2 cellular contexts compared by ENCODE assay signal in the genomic region with DNA sequence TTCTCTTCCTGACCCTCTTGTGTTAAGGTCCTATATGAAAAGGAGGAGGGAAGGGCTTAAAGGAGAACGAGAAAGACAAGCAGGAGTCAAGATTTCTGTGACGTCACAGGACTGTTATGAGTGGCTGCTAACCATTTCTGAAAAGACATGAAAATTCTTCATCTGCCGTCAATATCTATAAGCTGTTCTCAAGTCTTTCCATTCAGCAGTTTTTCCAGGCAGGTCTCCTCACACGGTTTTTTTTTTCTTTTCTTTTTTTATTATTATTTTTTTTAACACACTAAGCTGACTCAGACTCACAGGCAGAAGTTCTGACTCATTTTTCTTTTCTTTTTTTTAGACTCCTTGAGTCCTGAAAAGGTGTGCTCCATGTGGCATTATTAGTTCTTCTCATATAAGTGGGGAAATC.
TF ChIP-seq lines count a peak whose summit lies in the region.

No MANE protein-coding gene starts in this region.

TF ChIP-seq in HepG2, 621 proteins besides CTCF, POLR2A, EP300 and RAD21:
- TF ChIP-seq ZMYM4 (CRISPR knock-in tag; IDR thresholded peaks at IDR 0.05) (no peak), ATF7 (IDR thresholded peaks at IDR 0.05) (0 out of 2 replicates have a peak, but pooled peaks have one; percentile 23), ATF7 (CRISPR knock-in tag; IDR thresholded peaks at IDR 0.05) (no peak), CREB1 (IDR thresholded peaks at IDR 0.05) (peak; percentile 98), CREB1 (CRISPR knock-in tag; IDR thresholded peaks at IDR 0.05) (no peak), ZFP36 (IDR thresholded peaks at IDR 0.05; ENCODE audit: borderline replicate concordance, low read depth, low read length, partially characterized antibody) (no peak)

TF ChIP-seq in H1, 55 proteins besides CTCF, POLR2A, EP300 and RAD21:
- TF ChIP-seq RFX5 (IDR thresholded peaks at IDR 0.05; ENCODE audit: borderline replicate concordance, low read depth, low read length) (no peak), TBP (IDR thresholded peaks at IDR 0.05; ENCODE audit: low read depth, low read length) (no peak), NRF1 (IDR thresholded peaks at IDR 0.05; ENCODE audit: low read depth, low read length) (no peak), PHF8 (conservative IDR thresholded peaks at IDR 0.05; ENCODE audit: low read depth, low read length) (no peak), SIN3A (conservative IDR thresholded peaks at IDR 0.05 in 1 of 2, IDR thresholded peaks at IDR 0.05 in 1 of 2; ENCODE audit: low read depth in 1 of 2, low read length in 2 of 2) (no peak), SAP30 (IDR thresholded peaks at IDR 0.05; ENCODE audit: insufficient read depth, insufficient replicate concordance, low read length) (no peak), GTF2F1 (IDR thresholded peaks at IDR 0.05; ENCODE audit: borderline replicate concordance, low read depth, low read length) (no peak), POU5F1 (IDR thresholded peaks at IDR 0.05; ENCODE audit: low read depth, low read length) (no peak), MAFK (IDR thresholded peaks at IDR 0.05; ENCODE audit: low read depth, low read length) (no peak)
- TF ChIP-seq, protein P1, sequence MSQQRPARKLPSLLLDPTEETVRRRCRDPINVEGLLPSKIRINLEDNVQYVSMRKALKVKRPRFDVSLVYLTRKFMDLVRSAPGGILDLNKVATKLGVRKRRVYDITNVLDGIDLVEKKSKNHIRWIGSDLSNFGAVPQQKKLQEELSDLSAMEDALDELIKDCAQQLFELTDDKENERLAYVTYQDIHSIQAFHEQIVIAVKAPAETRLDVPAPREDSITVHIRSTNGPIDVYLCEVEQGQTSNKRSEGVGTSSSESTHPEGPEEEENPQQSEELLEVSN (IDR thresholded peaks at IDR 0.05), result no peak
